In genomic region chr22:25716637-25717036, GRCh38 we compare ENCODE assay signal across 23 cellular contexts. TPM values are rescaled to one million over a fixed set of nuclear protein-coding genes. Genes with fewer than 3 reads are reported as not detected.
A peak's percentile ranks its signal among the peaks of the same experiment; 100 is the strongest.
DNase-seq lines count a peak whose midpoint lies in the region; ATAC-seq and TF ChIP-seq lines count a peak whose summit lies in the region.
"Had no signal": no experiment of that assay in that cellular context is flagged by ENCODE, and none has a peak within 500 bp of the region (broad histone marks: within the 10 kb centered on the region; RNA-seq: fewer than 3 reads in every experiment).

No MANE protein-coding gene starts in this region.

- no peaks in the 10 kb centered on the region for H3K27me3 Mint-ChIP-seq in osteocyte (ENCODE audit: unreplicated experiment)
- H3K27me3 Mint-ChIP-seq: CD4-positive, CD25-positive, alpha-beta regulatory T cell; CD8-positive, alpha-beta memory T cell; IgD-negative memory B cell had no signal

- no peak for ATAC-seq in HG03108 (IDR thresholded peaks at IDR 0.05; ENCODE audit: unreplicated experiment)
- ATAC-seq: HCT116, HepG2 had no signal

- H3K4me1 ChIP-seq in HEK293 (ENCODE audit: control insufficient read depth, insufficient read depth, low read length): no peaks in the 10 kb centered on the region
- H3K4me1 ChIP-seq: BE2C had no signal

- H3K36me3 ChIP-seq in HEK293 (ENCODE audit: control insufficient read depth in 2 of 2, insufficient read depth in 1 of 2, low read length in 2 of 2): peaks cover 3% of the 10 kb centered on the region in 2 experiments; a peak in 2 of 3 replicates
- H3K36me3 ChIP-seq in WERI-Rb-1: peaks cover 4% of the 10 kb centered on the region; the same call in 1 of the 2 replicates

- H3K4me1 Mint-ChIP-seq in osteocyte (ENCODE audit: unreplicated experiment): no peaks in the 10 kb centered on the region
- H3K4me1 Mint-ChIP-seq: CD4-positive, CD25-positive, alpha-beta regulatory T cell; CD8-positive, alpha-beta memory T cell; IgD-negative memory B cell had no signal

- POLR2A ChIA-PET in HEK293 (lab: Yijun Ruan, JAX): no interaction called here

- H3K9me3 Mint-ChIP-seq in osteocyte (ENCODE audit: unreplicated experiment): no peaks in the 10 kb centered on the region
- H3K9me3 Mint-ChIP-seq: CD4-positive, CD25-positive, alpha-beta regulatory T cell; CD8-positive, alpha-beta memory T cell; IgD-negative memory B cell had no signal

- H3K9me3 ChIP-seq in HEK293 (ENCODE audit: control insufficient read depth, insufficient read depth, low read depth, low read length): no peaks in the 10 kb centered on the region
- H3K9me3 ChIP-seq in WERI-Rb-1 (ENCODE audit: severe bottlenecking): no peaks in the 10 kb centered on the region
- H3K9me3 ChIP-seq: BE2C had no signal

- H3K36me3 Mint-ChIP-seq in osteocyte (ENCODE audit: unreplicated experiment): no peaks in the 10 kb centered on the region
- H3K36me3 Mint-ChIP-seq: CD8-positive, alpha-beta memory T cell had no signal

- no peak overlapping the region for H3K27ac Mint-ChIP-seq in osteocyte (ENCODE audit: unreplicated experiment)

- no peak overlapping the region for H3K27ac ChIP-seq in HEK293 (ENCODE audit: extremely low read depth, low read depth, low read length)
- peak overlapping the region; percentile 28; the same call in 1 of the 2 replicates for H3K27ac ChIP-seq in WERI-Rb-1

- no peaks in the 10 kb centered on the region for H3K27me3 ChIP-seq in WERI-Rb-1 (ENCODE audit: insufficient read depth, low read depth, severe bottlenecking)
- H3K27me3 ChIP-seq: BE2C had no signal

- H3K4me3 ChIP-seq in HEK293 (ENCODE audit: low read depth, low read length): no peak overlapping the region
- no peak overlapping the region for H3K4me3 ChIP-seq in WERI-Rb-1 (ENCODE audit: low read depth, low read length)
- H3K4me3 ChIP-seq in foreskin fibroblast (ENCODE audit: low read depth in 1 of 2, low read length in 2 of 2): no peak overlapping the region

- DNase-seq in NCI-H146 (lab: John Stamatoyannopoulos, UW) (peak; percentile 61), WERI-Rb-1 (peak; percentile 70), osteocyte (ENCODE audit: extremely low spot score, unreplicated experiment) (peak; percentile 69), foreskin fibroblast (no peak), ureter (ENCODE audit: low spot score) (no peak)
- DNase-seq: ACHN; BE2C; C1 segment of cervical spinal cord; CD4-positive, CD25-positive, alpha-beta regulatory T cell; CD8-positive, alpha-beta memory T cell; COR-L47; DMS 273 treated with DMSO at 0.1 percent for 48 hours; DMS53; DND-41; EL; GOT3; H7 had no signal

- TF ChIP-seq CTCF in HEK293 (tag by site-specific recombination; IDR thresholded peaks at IDR 0.05) (no peak), WERI-Rb-1 (IDR thresholded peaks at IDR 0.05; ENCODE audit: low read depth, low read length) (no peak), osteocyte (IDR thresholded peaks at IDR 0.05) (no peak), foreskin fibroblast (IDR thresholded peaks at IDR 0.05; ENCODE audit: low read depth, low read length) (no peak)

- H3K4me3 Mint-ChIP-seq in osteocyte (ENCODE audit: unreplicated experiment): no peak overlapping the region
- H3K4me3 Mint-ChIP-seq: CD4-positive, CD25-positive, alpha-beta regulatory T cell; CD8-positive, alpha-beta memory T cell; IgD-negative memory B cell had no signal

- CTCF ChIA-PET in HEK293 (lab: Yijun Ruan, JAX): no interaction called here

TF ChIP-seq in HEK293, 187 proteins besides CTCF, POLR2A, EP300 and RAD21:
- TF ChIP-seq ZBTB49 (tag by site-specific recombination; IDR thresholded peaks at IDR 0.05; ENCODE audit: low read depth) (no peak), GLIS1 (tag by site-specific recombination; IDR thresholded peaks at IDR 0.05) (peak; percentile 22; the same call in 1 of the 2 replicates), ZIC2 (tag by site-specific recombination; IDR thresholded peaks at IDR 0.05) (peak; percentile 78), ZNF670 (tag by site-specific recombination; IDR thresholded peaks at IDR 0.05; ENCODE audit: low read depth) (no peak), RBAK (tag by site-specific recombination; IDR thresholded peaks at IDR 0.05) (no peak)

RNA-seq across cellular contexts. Expression of gene MYO18B, which starts 25.4 kb away (rescaled TPM):
- total RNA-seq in osteocyte: not detected in 2 replicates
- total RNA-seq in ureter: 0.34 TPM
- total RNA-seq: G401, HepG2 had no signal

Comparison
In these comparisons a context has a peak if more than half of its experiments do, and no peak if none do; other contexts are left out.
1. DNase-seq: peak in NCI-H146 (single experiment), WERI-Rb-1 (single experiment) and osteocyte (single experiment); none in foreskin fibroblast (0 of 2) and ureter (single experiment).